In the genomic region with DNA sequence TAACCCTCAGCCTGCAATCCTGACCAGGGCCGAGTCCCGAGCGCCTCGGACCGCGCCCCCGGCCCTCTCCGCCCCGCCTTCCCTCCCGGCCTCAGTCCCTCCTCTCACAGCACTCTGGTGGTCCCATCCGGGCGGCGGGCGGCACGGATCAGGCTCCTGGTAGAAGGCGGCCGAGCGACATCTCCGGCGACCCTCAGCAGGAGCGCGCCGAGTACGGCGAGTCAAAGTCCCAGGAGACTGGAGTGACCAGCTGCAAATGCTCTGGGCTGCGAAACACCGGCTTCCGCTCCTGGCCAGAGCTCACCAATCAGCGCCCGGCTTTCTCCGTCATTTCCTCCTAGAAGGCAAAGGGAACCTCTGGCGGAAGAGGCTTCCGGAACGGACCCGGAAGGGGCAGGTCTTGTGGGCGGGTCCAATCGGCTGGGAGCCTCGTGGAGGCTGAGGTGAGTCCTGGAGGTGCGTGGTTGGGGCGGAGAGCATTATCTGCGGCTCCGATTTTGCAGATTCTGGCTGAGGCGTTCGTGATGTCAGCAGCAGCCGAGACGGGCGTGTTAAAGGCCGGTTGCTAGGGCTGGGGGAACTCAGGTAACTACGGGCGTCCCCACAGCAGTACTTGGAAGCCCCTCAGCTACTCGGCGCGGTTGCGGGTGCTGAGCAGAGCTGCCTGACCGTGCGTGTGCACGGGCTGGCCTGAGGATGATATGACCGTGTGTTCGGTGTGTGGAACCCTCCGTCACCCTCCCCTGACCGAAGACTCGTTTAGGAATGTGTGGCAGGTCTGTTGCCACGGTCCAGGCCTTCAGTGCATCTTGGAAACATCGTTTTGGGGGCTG, we compare ENCODE assay signal across 1 cellular context.
TF ChIP-seq lines count a peak whose summit lies in the region.

A gene with protein sequence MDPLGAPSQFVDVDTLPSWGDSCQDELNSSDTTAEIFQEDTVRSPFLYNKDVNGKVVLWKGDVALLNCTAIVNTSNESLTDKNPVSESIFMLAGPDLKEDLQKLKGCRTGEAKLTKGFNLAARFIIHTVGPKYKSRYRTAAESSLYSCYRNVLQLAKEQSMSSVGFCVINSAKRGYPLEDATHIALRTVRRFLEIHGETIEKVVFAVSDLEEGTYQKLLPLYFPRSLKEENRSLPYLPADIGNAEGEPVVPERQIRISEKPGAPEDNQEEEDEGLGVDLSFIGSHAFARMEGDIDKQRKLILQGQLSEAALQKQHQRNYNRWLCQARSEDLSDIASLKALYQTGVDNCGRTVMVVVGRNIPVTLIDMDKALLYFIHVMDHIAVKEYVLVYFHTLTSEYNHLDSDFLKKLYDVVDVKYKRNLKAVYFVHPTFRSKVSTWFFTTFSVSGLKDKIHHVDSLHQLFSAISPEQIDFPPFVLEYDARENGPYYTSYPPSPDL (minus strand): TSS at position 282 of the 833 bp plus-strand sequence. CDS start 9,264 bp downstream, outside the sequence.
A gene (plus strand): TSS at position 400 of the 833 bp plus-strand sequence. CDS start 3,581 bp downstream, outside the sequence.

TF ChIP-seq in K562, 482 proteins besides CTCF, POLR2A, EP300 and RAD21 (continued from another document and continues in another):
- TF ChIP-seq, protein P1, sequence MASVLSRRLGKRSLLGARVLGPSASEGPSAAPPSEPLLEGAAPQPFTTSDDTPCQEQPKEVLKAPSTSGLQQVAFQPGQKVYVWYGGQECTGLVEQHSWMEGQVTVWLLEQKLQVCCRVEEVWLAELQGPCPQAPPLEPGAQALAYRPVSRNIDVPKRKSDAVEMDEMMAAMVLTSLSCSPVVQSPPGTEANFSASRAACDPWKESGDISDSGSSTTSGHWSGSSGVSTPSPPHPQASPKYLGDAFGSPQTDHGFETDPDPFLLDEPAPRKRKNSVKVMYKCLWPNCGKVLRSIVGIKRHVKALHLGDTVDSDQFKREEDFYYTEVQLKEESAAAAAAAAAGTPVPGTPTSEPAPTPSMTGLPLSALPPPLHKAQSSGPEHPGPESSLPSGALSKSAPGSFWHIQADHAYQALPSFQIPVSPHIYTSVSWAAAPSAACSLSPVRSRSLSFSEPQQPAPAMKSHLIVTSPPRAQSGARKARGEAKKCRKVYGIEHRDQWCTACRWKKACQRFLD (CRISPR knock-in tag; IDR thresholded peaks at IDR 0.05): peak; percentile 72; the same call in 1 of the 2 replicates
- TF ChIP-seq NR2C1 (IDR thresholded peaks at IDR 0.05): no peak
- no peak for TF ChIP-seq NR2C1 (tag; IDR thresholded peaks at IDR 0.05)
- no peak for TF ChIP-seq ZNF146 (CRISPR knock-in tag; IDR thresholded peaks at IDR 0.05; ENCODE audit: unreplicated experiment)
- no peak for TF ChIP-seq ILF3 (IDR thresholded peaks at IDR 0.05; ENCODE audit: borderline replicate concordance)
- TF ChIP-seq ZNF717 (CRISPR knock-in tag; IDR thresholded peaks at IDR 0.05): no peak
- TF ChIP-seq, protein P2, sequence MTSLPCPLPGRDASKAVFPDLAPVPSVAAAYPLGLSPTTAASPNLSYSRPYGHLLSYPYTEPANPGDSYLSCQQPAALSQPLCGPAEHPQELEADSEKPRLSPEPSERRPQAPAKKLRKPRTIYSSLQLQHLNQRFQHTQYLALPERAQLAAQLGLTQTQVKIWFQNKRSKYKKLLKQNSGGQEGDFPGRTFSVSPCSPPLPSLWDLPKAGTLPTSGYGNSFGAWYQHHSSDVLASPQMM (CRISPR knock-in tag; IDR thresholded peaks at IDR 0.05): no peak
- TF ChIP-seq, protein P3, sequence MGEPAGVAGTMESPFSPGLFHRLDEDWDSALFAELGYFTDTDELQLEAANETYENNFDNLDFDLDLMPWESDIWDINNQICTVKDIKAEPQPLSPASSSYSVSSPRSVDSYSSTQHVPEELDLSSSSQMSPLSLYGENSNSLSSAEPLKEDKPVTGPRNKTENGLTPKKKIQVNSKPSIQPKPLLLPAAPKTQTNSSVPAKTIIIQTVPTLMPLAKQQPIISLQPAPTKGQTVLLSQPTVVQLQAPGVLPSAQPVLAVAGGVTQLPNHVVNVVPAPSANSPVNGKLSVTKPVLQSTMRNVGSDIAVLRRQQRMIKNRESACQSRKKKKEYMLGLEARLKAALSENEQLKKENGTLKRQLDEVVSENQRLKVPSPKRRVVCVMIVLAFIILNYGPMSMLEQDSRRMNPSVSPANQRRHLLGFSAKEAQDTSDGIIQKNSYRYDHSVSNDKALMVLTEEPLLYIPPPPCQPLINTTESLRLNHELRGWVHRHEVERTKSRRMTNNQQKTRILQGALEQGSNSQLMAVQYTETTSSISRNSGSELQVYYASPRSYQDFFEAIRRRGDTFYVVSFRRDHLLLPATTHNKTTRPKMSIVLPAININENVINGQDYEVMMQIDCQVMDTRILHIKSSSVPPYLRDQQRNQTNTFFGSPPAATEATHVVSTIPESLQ (CRISPR knock-in tag; IDR thresholded peaks at IDR 0.05): peak; percentile 65; the same call in 1 of the 2 replicates
- no peak for TF ChIP-seq ZNF175 (CRISPR knock-in tag; IDR thresholded peaks at IDR 0.05; ENCODE audit: low read depth)
- TF ChIP-seq, protein P4, sequence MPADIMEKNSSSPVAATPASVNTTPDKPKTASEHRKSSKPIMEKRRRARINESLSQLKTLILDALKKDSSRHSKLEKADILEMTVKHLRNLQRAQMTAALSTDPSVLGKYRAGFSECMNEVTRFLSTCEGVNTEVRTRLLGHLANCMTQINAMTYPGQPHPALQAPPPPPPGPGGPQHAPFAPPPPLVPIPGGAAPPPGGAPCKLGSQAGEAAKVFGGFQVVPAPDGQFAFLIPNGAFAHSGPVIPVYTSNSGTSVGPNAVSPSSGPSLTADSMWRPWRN (IDR thresholded peaks at IDR 0.05; ENCODE audit: low read depth): no peak
- TF ChIP-seq MTA3 (IDR thresholded peaks at IDR 0.05; ENCODE audit: borderline replicate concordance): 0 out of 2 replicates have a peak, but pooled peaks have one; percentile 56
- TF ChIP-seq FOXM1 (IDR thresholded peaks at IDR 0.05; ENCODE audit: low read depth): no peak
- TF ChIP-seq FOXM1 (CRISPR knock-in tag; IDR thresholded peaks at IDR 0.05; ENCODE audit: low read depth): no peak; the same call in 1 of the 2 replicates
- TF ChIP-seq, protein P5, sequence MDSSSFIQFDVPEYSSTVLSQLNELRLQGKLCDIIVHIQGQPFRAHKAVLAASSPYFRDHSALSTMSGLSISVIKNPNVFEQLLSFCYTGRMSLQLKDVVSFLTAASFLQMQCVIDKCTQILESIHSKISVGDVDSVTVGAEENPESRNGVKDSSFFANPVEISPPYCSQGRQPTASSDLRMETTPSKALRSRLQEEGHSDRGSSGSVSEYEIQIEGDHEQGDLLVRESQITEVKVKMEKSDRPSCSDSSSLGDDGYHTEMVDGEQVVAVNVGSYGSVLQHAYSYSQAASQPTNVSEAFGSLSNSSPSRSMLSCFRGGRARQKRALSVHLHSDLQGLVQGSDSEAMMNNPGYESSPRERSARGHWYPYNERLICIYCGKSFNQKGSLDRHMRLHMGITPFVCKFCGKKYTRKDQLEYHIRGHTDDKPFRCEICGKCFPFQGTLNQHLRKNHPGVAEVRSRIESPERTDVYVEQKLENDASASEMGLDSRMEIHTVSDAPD (CRISPR knock-in tag; IDR thresholded peaks at IDR 0.05): no peak
- TF ChIP-seq, protein P6, sequence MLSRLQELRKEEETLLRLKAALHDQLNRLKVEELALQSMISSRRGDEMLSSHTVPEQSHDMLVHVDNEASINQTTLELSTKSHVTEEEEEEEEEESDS (CRISPR knock-in tag; IDR thresholded peaks at IDR 0.05): no peak
- no peak for TF ChIP-seq RBM25 (IDR thresholded peaks at IDR 0.05; ENCODE audit: low read depth, low read length, severe bottlenecking)
- no peak for TF ChIP-seq ZNF347 (CRISPR knock-in tag; IDR thresholded peaks at IDR 0.05; ENCODE audit: low read depth)
- no peak for TF ChIP-seq SIRT6 (IDR thresholded peaks at IDR 0.05; ENCODE audit: low read depth, low read length)
- TF ChIP-seq NFE2 (IDR thresholded peaks at IDR 0.05; ENCODE audit: low read depth): 0 out of 2 replicates have a peak, but pooled peaks have one; percentile 3
- TF ChIP-seq, protein P7, sequence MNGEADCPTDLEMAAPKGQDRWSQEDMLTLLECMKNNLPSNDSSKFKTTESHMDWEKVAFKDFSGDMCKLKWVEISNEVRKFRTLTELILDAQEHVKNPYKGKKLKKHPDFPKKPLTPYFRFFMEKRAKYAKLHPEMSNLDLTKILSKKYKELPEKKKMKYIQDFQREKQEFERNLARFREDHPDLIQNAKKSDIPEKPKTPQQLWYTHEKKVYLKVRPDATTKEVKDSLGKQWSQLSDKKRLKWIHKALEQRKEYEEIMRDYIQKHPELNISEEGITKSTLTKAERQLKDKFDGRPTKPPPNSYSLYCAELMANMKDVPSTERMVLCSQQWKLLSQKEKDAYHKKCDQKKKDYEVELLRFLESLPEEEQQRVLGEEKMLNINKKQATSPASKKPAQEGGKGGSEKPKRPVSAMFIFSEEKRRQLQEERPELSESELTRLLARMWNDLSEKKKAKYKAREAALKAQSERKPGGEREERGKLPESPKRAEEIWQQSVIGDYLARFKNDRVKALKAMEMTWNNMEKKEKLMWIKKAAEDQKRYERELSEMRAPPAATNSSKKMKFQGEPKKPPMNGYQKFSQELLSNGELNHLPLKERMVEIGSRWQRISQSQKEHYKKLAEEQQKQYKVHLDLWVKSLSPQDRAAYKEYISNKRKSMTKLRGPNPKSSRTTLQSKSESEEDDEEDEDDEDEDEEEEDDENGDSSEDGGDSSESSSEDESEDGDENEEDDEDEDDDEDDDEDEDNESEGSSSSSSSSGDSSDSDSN (IDR thresholded peaks at IDR 0.05; ENCODE audit: borderline replicate concordance in 1 of 2, low read depth in 2 of 2, low read length in 2 of 2): peak; percentile 15 to 51; a peak in 2 of 4 replicates
- TF ChIP-seq, protein P8, sequence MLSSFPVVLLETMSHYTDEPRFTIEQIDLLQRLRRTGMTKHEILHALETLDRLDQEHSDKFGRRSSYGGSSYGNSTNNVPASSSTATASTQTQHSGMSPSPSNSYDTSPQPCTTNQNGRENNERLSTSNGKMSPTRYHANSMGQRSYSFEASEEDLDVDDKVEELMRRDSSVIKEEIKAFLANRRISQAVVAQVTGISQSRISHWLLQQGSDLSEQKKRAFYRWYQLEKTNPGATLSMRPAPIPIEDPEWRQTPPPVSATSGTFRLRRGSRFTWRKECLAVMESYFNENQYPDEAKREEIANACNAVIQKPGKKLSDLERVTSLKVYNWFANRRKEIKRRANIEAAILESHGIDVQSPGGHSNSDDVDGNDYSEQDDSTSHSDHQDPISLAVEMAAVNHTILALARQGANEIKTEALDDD (IDR thresholded peaks at IDR 0.05): no peak
- TF ChIP-seq, protein P9, sequence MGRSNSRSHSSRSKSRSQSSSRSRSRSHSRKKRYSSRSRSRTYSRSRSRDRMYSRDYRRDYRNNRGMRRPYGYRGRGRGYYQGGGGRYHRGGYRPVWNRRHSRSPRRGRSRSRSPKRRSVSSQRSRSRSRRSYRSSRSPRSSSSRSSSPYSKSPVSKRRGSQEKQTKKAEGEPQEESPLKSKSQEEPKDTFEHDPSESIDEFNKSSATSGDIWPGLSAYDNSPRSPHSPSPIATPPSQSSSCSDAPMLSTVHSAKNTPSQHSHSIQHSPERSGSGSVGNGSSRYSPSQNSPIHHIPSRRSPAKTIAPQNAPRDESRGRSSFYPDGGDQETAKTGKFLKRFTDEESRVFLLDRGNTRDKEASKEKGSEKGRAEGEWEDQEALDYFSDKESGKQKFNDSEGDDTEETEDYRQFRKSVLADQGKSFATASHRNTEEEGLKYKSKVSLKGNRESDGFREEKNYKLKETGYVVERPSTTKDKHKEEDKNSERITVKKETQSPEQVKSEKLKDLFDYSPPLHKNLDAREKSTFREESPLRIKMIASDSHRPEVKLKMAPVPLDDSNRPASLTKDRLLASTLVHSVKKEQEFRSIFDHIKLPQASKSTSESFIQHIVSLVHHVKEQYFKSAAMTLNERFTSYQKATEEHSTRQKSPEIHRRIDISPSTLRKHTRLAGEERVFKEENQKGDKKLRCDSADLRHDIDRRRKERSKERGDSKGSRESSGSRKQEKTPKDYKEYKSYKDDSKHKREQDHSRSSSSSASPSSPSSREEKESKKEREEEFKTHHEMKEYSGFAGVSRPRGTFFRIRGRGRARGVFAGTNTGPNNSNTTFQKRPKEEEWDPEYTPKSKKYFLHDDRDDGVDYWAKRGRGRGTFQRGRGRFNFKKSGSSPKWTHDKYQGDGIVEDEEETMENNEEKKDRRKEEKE (IDR thresholded peaks at IDR 0.05; ENCODE audit: borderline replicate concordance in 1 of 2, control insufficient read depth in 1 of 2, low read depth in 2 of 2, low read length in 1 of 2): 0 out of 4 replicates have a peak, but pooled peaks of 1 of the 2 experiments have one; percentile 73
- TF ChIP-seq NCOA6 (IDR thresholded peaks at IDR 0.05): no peak
- TF ChIP-seq CHD1 (IDR thresholded peaks at IDR 0.05; ENCODE audit: low read length): no peak
- TF ChIP-seq RBFOX2 (IDR thresholded peaks at IDR 0.05; ENCODE audit: low read depth, low read length): peak; percentile 88
- TF ChIP-seq MYBL2 (IDR thresholded peaks at IDR 0.05; ENCODE audit: low read depth): no peak
- no peak for TF ChIP-seq MYBL2 (CRISPR knock-in tag; IDR thresholded peaks at IDR 0.05; ENCODE audit: borderline replicate concordance)
- 0 out of 4 replicates have a peak, but pooled peaks of 1 of the 2 experiments have one; percentile 31 for TF ChIP-seq TRIM24 (IDR thresholded peaks at IDR 0.05)
- TF ChIP-seq, protein P10, sequence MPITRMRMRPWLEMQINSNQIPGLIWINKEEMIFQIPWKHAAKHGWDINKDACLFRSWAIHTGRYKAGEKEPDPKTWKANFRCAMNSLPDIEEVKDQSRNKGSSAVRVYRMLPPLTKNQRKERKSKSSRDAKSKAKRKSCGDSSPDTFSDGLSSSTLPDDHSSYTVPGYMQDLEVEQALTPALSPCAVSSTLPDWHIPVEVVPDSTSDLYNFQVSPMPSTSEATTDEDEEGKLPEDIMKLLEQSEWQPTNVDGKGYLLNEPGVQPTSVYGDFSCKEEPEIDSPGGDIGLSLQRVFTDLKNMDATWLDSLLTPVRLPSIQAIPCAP (CRISPR knock-in tag; IDR thresholded peaks at IDR 0.05; ENCODE audit: borderline replicate concordance): no peak
- TF ChIP-seq, protein P11, sequence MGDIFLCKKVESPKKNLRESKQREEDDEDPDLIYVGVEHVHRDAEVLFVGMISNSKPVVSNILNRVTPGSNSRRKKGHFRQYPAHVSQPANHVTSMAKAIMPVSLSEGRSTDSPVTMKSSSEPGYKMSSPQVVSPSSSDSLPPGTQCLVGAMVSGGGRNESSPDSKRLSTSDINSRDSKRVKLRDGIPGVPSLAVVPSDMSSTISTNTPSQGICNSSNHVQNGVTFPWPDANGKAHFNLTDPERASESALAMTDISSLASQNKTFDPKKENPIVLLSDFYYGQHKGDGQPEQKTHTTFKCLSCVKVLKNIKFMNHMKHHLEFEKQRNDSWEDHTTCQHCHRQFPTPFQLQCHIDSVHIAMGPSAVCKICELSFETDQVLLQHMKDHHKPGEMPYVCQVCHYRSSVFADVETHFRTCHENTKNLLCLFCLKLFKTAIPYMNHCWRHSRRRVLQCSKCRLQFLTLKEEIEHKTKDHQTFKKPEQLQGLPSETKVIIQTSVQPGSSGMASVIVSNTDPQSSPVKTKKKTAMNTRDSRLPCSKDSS (IDR thresholded peaks at IDR 0.05; ENCODE audit: low read depth, partially characterized antibody): no peak
- no peak for TF ChIP-seq HMG20A (CRISPR knock-in tag; conservative IDR thresholded peaks at IDR 0.05)
- TF ChIP-seq, protein P12, sequence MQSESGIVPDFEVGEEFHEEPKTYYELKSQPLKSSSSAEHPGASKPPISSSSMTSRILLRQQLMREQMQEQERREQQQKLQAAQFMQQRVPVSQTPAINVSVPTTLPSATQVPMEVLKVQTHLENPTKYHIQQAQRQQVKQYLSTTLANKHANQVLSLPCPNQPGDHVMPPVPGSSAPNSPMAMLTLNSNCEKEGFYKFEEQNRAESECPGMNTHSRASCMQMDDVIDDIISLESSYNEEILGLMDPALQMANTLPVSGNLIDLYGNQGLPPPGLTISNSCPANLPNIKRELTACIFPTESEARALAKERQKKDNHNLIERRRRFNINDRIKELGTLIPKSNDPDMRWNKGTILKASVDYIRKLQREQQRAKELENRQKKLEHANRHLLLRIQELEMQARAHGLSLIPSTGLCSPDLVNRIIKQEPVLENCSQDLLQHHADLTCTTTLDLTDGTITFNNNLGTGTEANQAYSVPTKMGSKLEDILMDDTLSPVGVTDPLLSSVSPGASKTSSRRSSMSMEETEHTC (IDR thresholded peaks at IDR 0.05): no peak
- no peak for TF ChIP-seq CEBPB (tag; IDR thresholded peaks at IDR 0.05)
